ENCODE assay signal across 11 cellular contexts in genomic region chr6:4914412-4915159, GRCh38.
DNase-seq lines count a peak whose midpoint lies in the region; ATAC-seq and TF ChIP-seq lines count a peak whose summit lies in the region.
"Had no signal": no experiment of that assay in that cellular context is flagged by ENCODE, and none has a peak within 500 bp of the region (broad histone marks: within the 10 kb centered on the region; RNA-seq: fewer than 3 reads in every experiment).

No MANE protein-coding gene starts in this region.

- peak overlapping the region in 1 of 4 donors; percentile 28 for H3K27ac ChIP-seq in transverse colon
- peak overlapping the region in 1 of 4 donors; percentile 8 for H3K27ac ChIP-seq in body of pancreas

- ATAC-seq in sciatic nerve (peak; percentile 65), GM19397 (IDR thresholded peaks at IDR 0.05; ENCODE audit: unreplicated experiment) (no peak), body of pancreas (no peak)

- H3K9me3 ChIP-seq in transverse colon (no peaks in the 10 kb centered on the region), body of pancreas (no peaks in the 10 kb centered on the region)

- H3K36me3 ChIP-seq in transverse colon, result no peaks in the 10 kb centered on the region
- no peaks in the 10 kb centered on the region for H3K36me3 ChIP-seq in body of pancreas (replicated peaks in 1 of 2; ENCODE audit: insufficient read depth in 1 of 2, low read depth in 2 of 2)

- in situ Hi-C loops in transverse colon (cut with MboI; ENCODE audit: low pct_ligation_motif_present in 1 of 4, low pct_unique_long_range_greater_than_20kb in 1 of 4, low sequenced_read_pairs in 3 of 4), result no loop called here

- H3K4me3 ChIP-seq in transverse colon (no peak overlapping the region), body of pancreas (no peak overlapping the region)

- no peak for TF ChIP-seq CTCF in transverse colon (IDR thresholded peaks at IDR 0.05)
- TF ChIP-seq CTCF in body of pancreas (IDR thresholded peaks at IDR 0.05), result no peak

- TF ChIP-seq POLR2A in transverse colon (IDR thresholded peaks at IDR 0.05) (no peak), body of pancreas (IDR thresholded peaks at IDR 0.05) (no peak)

- no peaks in the 10 kb centered on the region for H3K27me3 ChIP-seq in transverse colon
- no peaks in the 10 kb centered on the region for H3K27me3 ChIP-seq in body of pancreas

- DNase-seq in GM03348 (ENCODE audit: low spot score) (peak; percentile 47), RPMI7951 (ENCODE audit: low read depth) (peak; percentile 58), fibroblast of gingiva (ENCODE audit: low read depth) (peak; percentile 65), sciatic nerve (ENCODE audit: low spot score) (no peak), transverse colon (no peak), GF-D8 (lab: John Stamatoyannopoulos, UW) (no peak), body of pancreas (no peak)
- DNase-seq: left cardiac atrium, NCI-H226, substantia nigra had no signal

- H3K4me1 ChIP-seq in transverse colon (peaks cover 8 to 29% (median 17%) of the 10 kb centered on the region in 4 donors), body of pancreas (peaks cover 18% of the 10 kb centered on the region)

- WGBS in transverse colon (ENCODE audit: low coverage in 1 of 2), 2 donors, result 65 to 90% methylated on average over 2 to 14 of the region's 14 CpGs
- 65 to 76% methylated on average over 14 of the region's 14 CpGs for WGBS in body of pancreas, 2 donors

- intact Hi-C loops in sciatic nerve (cut with DNase I), result no loop called here
- intact Hi-C loops in transverse colon (cut with DNase I; ENCODE audit: low total_unique reads), result no loop called here
- intact Hi-C loops in body of pancreas (cut with DNase I), result no loop called here

- no peak for TF ChIP-seq EP300 in transverse colon (IDR thresholded peaks at IDR 0.05; ENCODE audit: low read depth)

Comparison
In these comparisons a context has a peak if more than half of its experiments do, and no peak if none do; other contexts are left out.
1. DNase-seq: peak in GM03348 (single experiment), RPMI7951 (single experiment) and fibroblast of gingiva (single experiment); none in sciatic nerve (single experiment), transverse colon (single experiment), GF-D8 (single experiment) and body of pancreas (0 of 4).